In genomic region chr13:33665776-33666175, GRCh38 we compare ENCODE assay signal across 30 cellular contexts.
"Had no signal": no experiment of that assay in that cellular context is flagged by ENCODE, and none has a peak within 500 bp of the region (broad histone marks: within the 10 kb centered on the region; RNA-seq: fewer than 3 reads in every experiment).

No MANE protein-coding gene starts in this region.

- H3K36me3 Mint-ChIP-seq: activated naive CD4-positive, alpha-beta T cell treated with anti-CD3 and anti-CD28 coated beads, Interleukin-2, amount 10 ng/mL, durations not matched to agents 7 days and 5 days; activated naive CD8-positive, alpha-beta T cell treated with anti-CD3 and anti-CD28 coated beads, Interleukin-2, amount 10 ng/mL, durations not matched to agents 7 days and 5 days had no signal

- H3K27me3 Mint-ChIP-seq: activated CD8-positive, alpha-beta T cell treated with anti-CD3 and anti-CD28 coated beads for 36 hours; activated naive CD4-positive, alpha-beta T cell treated with anti-CD3 and anti-CD28 coated beads, Interleukin-2, amount 10 ng/mL, durations not matched to agents 7 days and 5 days; central memory CD8-positive, alpha-beta T cell; dendritic cell treated with granulocyte-macrophage colony-stimulating factor and Interleukin-4, amounts not matched to agents 40 ng/mL and 50 ng/mL, for 4 days had no signal

- H3K4me3 ChIP-seq: ascending aorta, coronary artery, dorsolateral prefrontal cortex, esophagus squamous epithelium, gastroesophageal sphincter had no signal

- H3K4me1 ChIP-seq: ascending aorta, esophagus squamous epithelium, gastroesophageal sphincter had no signal

- H3K4me3 Mint-ChIP-seq: activated B cell treated with CpG ODN at 0.5 μM for 24 hours; activated CD8-positive, alpha-beta T cell treated with anti-CD3 and anti-CD28 coated beads for 36 hours; activated naive CD4-positive, alpha-beta T cell treated with anti-CD3 and anti-CD28 coated beads, Interleukin-2, amount 10 ng/mL, durations not matched to agents 7 days and 5 days; activated naive CD8-positive, alpha-beta T cell treated with anti-CD3 and anti-CD28 coated beads, Interleukin-2, amount 10 ng/mL, durations not matched to agents 7 days and 5 days; activated T-cell treated with anti-CD3 and anti-CD28 coated beads, Interleukin-2, amount 50 U/mL, for 72 hours; central memory CD8-positive, alpha-beta T cell; dendritic cell treated with granulocyte-macrophage colony-stimulating factor and Interleukin-4, amounts not matched to agents 40 ng/mL and 50 ng/mL, for 4 days; T-helper 17 cell; T-helper 2 cell treated with Interferon-gamma antibody and Interleukin-4, amounts not matched to agents 5 μg/mL and 100 μg/mL, for 36 hours had no signal

- H3K4me1 Mint-ChIP-seq: activated B cell treated with CpG ODN at 0.5 μM for 24 hours; activated naive CD4-positive, alpha-beta T cell treated with anti-CD3 and anti-CD28 coated beads, Interleukin-2, amount 10 ng/mL, durations not matched to agents 7 days and 5 days; central memory CD8-positive, alpha-beta T cell had no signal

- H3K27ac ChIP-seq: ascending aorta, brain microvascular endothelial cell, coronary artery, dorsolateral prefrontal cortex, epithelial cell of prostate, esophagus squamous epithelium, gastroesophageal sphincter, WERI-Rb-1 had no signal

- H3K36me3 ChIP-seq: ascending aorta, brain microvascular endothelial cell, esophagus squamous epithelium, WERI-Rb-1 had no signal

- H3K9me3 Mint-ChIP-seq: activated naive CD4-positive, alpha-beta T cell treated with anti-CD3 and anti-CD28 coated beads, Interleukin-2, amount 10 ng/mL, durations not matched to agents 7 days and 5 days; central memory CD8-positive, alpha-beta T cell; dendritic cell treated with granulocyte-macrophage colony-stimulating factor and Interleukin-4, amounts not matched to agents 40 ng/mL and 50 ng/mL, for 4 days; T-helper 2 cell treated with Interferon-gamma antibody and Interleukin-4, amounts not matched to agents 5 μg/mL and 100 μg/mL, for 36 hours had no signal

- ATAC-seq: activated CD4-positive, CD25-positive, alpha-beta regulatory T cell treated with anti-CD3 and anti-CD28 coated beads, Interleukin-2, amount 50 U/mL, for 24 hours; activated CD8-positive, alpha-beta T cell treated with anti-CD3 and anti-CD28 coated beads for 36 hours; activated naive CD4-positive, alpha-beta T cell treated with anti-CD3 and anti-CD28 coated beads, Interleukin-2, amount 50 U/mL, for 72 hours; activated T-cell treated with anti-CD3 and anti-CD28 coated beads, Interleukin-2, amount 50 U/mL, for 72 hours; gastroesophageal sphincter; T-helper 17 cell had no signal

- H3K27ac Mint-ChIP-seq: activated B cell treated with CpG ODN at 0.5 μM for 24 hours; activated CD8-positive, alpha-beta T cell treated with anti-CD3 and anti-CD28 coated beads for 36 hours; activated naive CD4-positive, alpha-beta T cell treated with anti-CD3 and anti-CD28 coated beads, Interleukin-2, amount 10 ng/mL, durations not matched to agents 7 days and 5 days; activated naive CD4-positive, alpha-beta T cell treated with anti-CD3 and anti-CD28 coated beads, Interleukin-2, amount 50 U/mL, for 72 hours; activated naive CD8-positive, alpha-beta T cell treated with anti-CD3 and anti-CD28 coated beads, Interleukin-2, amount 10 ng/mL, durations not matched to agents 7 days and 5 days; activated T-cell treated with anti-CD3 and anti-CD28 coated beads, Interleukin-2, amount 50 U/mL, for 72 hours; dendritic cell treated with granulocyte-macrophage colony-stimulating factor and Interleukin-4, amounts not matched to agents 40 ng/mL and 50 ng/mL, for 4 days; T-helper 17 cell; T-helper 2 cell treated with Interferon-gamma antibody and Interleukin-4, amounts not matched to agents 5 μg/mL and 100 μg/mL, for 36 hours had no signal

- H3K9me3 ChIP-seq: ascending aorta, esophagus squamous epithelium, gastroesophageal sphincter had no signal

- DNase-seq: activated B cell treated with CpG ODN at 0.5 μM for 24 hours; activated CD4-positive, alpha-beta T cell treated with anti-CD3 and anti-CD28 coated beads for 48 hours; activated CD4-positive, alpha-beta T cell treated with anti-CD3 and anti-CD28 coated beads, Interleukin-2, amount 50 U/mL, for 1 hour; activated CD4-positive, alpha-beta T cell treated with anti-CD3 and anti-CD28 coated beads, Interleukin-2, amount 50 U/mL, for 48 hours; activated CD8-positive, alpha-beta memory T cell treated with anti-CD3 and anti-CD28 coated beads for 24 hours; activated CD8-positive, alpha-beta T cell treated with anti-CD3 and anti-CD28 coated beads for 36 hours; activated gamma-delta T cell; activated naive CD4-positive, alpha-beta T cell; activated naive CD4-positive, alpha-beta T cell treated with anti-CD3 and anti-CD28 coated beads, Interleukin-2, amount 10 ng/mL, durations not matched to agents 7 days and 5 days; activated naive CD8-positive, alpha-beta T cell treated with anti-CD3 and anti-CD28 coated beads, Interleukin-2, amount 10 ng/mL, durations not matched to agents 7 days and 5 days; activated T-cell treated with anti-CD3 and anti-CD28 coated beads, Interleukin-2, amount 50 U/mL, for 72 hours; brain microvascular endothelial cell; dorsolateral prefrontal cortex; effector memory CD4-positive, alpha-beta T cell; esophagus squamous epithelium; foreskin melanocyte; SW 1271; T-helper 1 cell; T-helper 17 cell; T1000; WERI-Rb-1 had no signal

- H3K27me3 ChIP-seq: ascending aorta, brain microvascular endothelial cell, dorsolateral prefrontal cortex, esophagus squamous epithelium, gastroesophageal sphincter had no signal
